ENCODE assay signal across 10 cellular contexts in genomic region chr11:111633756-111634362, GRCh38. TPM values are rescaled to one million over a fixed set of nuclear protein-coding genes. Genes with fewer than 3 reads are reported as not detected.
A peak's percentile ranks its signal among the peaks of the same experiment; 100 is the strongest.
DNase-seq lines count a peak whose midpoint lies in the region; ATAC-seq lines count a peak whose summit lies in the region.
"Had no signal": no experiment of that assay in that cellular context is flagged by ENCODE, and none has a peak within 500 bp of the region (broad histone marks: within the 10 kb centered on the region; RNA-seq: fewer than 3 reads in every experiment).

No MANE protein-coding gene starts in this region.

- H3K9me3 Mint-ChIP-seq in activated naive CD4-positive, alpha-beta T cell treated with anti-CD3 and anti-CD28 coated beads, Interleukin-2, amount 50 U/mL, for 24 hours, result no peaks in the 10 kb centered on the region

- no peaks in the 10 kb centered on the region for H3K9me3 ChIP-seq in T-helper 17 cell (ENCODE audit: control insufficient read depth, low read length, poor library complexity, severe bottlenecking)

- no peak overlapping the region for H3K4me3 ChIP-seq in urinary bladder (ENCODE audit: low read depth, low read length)

- no peaks in the 10 kb centered on the region for H3K27me3 Mint-ChIP-seq in activated naive CD4-positive, alpha-beta T cell treated with anti-CD3 and anti-CD28 coated beads, Interleukin-2, amount 50 U/mL, for 24 hours
- H3K27me3 Mint-ChIP-seq in T-helper 17 cell, result no peaks in the 10 kb centered on the region
- H3K27me3 Mint-ChIP-seq: naive thymus-derived CD4-positive, alpha-beta T cell had no signal

- H3K4me1 Mint-ChIP-seq in activated naive CD4-positive, alpha-beta T cell treated with anti-CD3 and anti-CD28 coated beads, Interleukin-2, amount 50 U/mL, for 24 hours, result peaks cover 39% of the 10 kb centered on the region
- H3K4me1 Mint-ChIP-seq in T-helper 17 cell, result peaks cover 29% of the 10 kb centered on the region

- ATAC-seq in T-helper 17 cell (no peak), HG02852 (IDR thresholded peaks at IDR 0.05; ENCODE audit: unreplicated experiment) (no peak), GM21367 (IDR thresholded peaks at IDR 0.05; ENCODE audit: unreplicated experiment) (no peak), GM19035 (IDR thresholded peaks at IDR 0.05; ENCODE audit: unreplicated experiment) (no peak)
- ATAC-seq: naive thymus-derived CD4-positive, alpha-beta T cell had no signal

- peaks cover 13% of the 10 kb centered on the region for H3K36me3 Mint-ChIP-seq in activated naive CD4-positive, alpha-beta T cell treated with anti-CD3 and anti-CD28 coated beads, Interleukin-2, amount 50 U/mL, for 24 hours
- peaks cover 7% of the 10 kb centered on the region for H3K36me3 Mint-ChIP-seq in T-helper 17 cell (ENCODE audit: low read depth)

- no peak overlapping the region for H3K4me3 Mint-ChIP-seq in activated naive CD4-positive, alpha-beta T cell treated with anti-CD3 and anti-CD28 coated beads, Interleukin-2, amount 50 U/mL, for 24 hours
- H3K4me3 Mint-ChIP-seq in T-helper 17 cell, result no peak overlapping the region
- H3K4me3 Mint-ChIP-seq: naive thymus-derived CD4-positive, alpha-beta T cell had no signal

- peak overlapping the region; percentile 23 for H3K27ac ChIP-seq in urinary bladder (ENCODE audit: low read depth)

- DNase-seq in activated naive CD4-positive, alpha-beta T cell treated with anti-CD3 and anti-CD28 coated beads, Interleukin-2, amount 50 U/mL, for 16 hours, result no peak
- no peak for DNase-seq in T-helper 17 cell
- DNase-seq in iris pigment epithelial cell (ENCODE audit: low read depth), result peak; percentile 52
- DNase-seq: C1 segment of cervical spinal cord; naive thymus-derived CD4-positive, alpha-beta T cell had no signal

- peak overlapping the region; percentile 30 for H3K27ac Mint-ChIP-seq in activated naive CD4-positive, alpha-beta T cell treated with anti-CD3 and anti-CD28 coated beads, Interleukin-2, amount 50 U/mL, for 24 hours
- peak overlapping the region; percentile 32 for H3K27ac Mint-ChIP-seq in T-helper 17 cell
- H3K27ac Mint-ChIP-seq: naive thymus-derived CD4-positive, alpha-beta T cell had no signal

- H3K4me1 ChIP-seq in urinary bladder (ENCODE audit: insufficient read depth), result no peaks in the 10 kb centered on the region

- H3K36me3 ChIP-seq in urinary bladder (ENCODE audit: insufficient read depth), result no peaks in the 10 kb centered on the region

- WGBS in urinary bladder, result 46% methylated on average over 3 of the region's 3 CpGs

RNA-seq across cellular contexts. Expression of gene SIK2, which starts 31.6 kb away (rescaled TPM):
- total RNA-seq in T-helper 17 cell (1 to 10 TPM; 8.1 to 9.6 TPM), urinary bladder (14.2 TPM)
- 10.4 TPM for polyA plus RNA-seq in urinary bladder
